ENCODE assay signal across 1 cellular context in genomic region chr17:79850571-79851460, GRCh38.
TF ChIP-seq lines count a peak whose summit lies in the region.

No MANE protein-coding gene starts in this region.

TF ChIP-seq in HepG2, 621 proteins besides CTCF, POLR2A, EP300 and RAD21 (continued from another document):
- TF ChIP-seq MZF1 (CRISPR knock-in tag; IDR thresholded peaks at IDR 0.05; ENCODE audit: borderline replicate concordance) (no peak), FOSL2 (CRISPR knock-in tag; IDR thresholded peaks at IDR 0.05) (peak; percentile 67), HMGA1 (CRISPR knock-in tag; conservative IDR thresholded peaks at IDR 0.05) (no peak)
TF ChIP-seq in HepG2: peak in this region for 10.
